ENCODE assay signal across 10 cellular contexts in genomic region chr2:149068996-149069888, GRCh38.
DNase-seq lines count a peak whose midpoint lies in the region; ATAC-seq and TF ChIP-seq lines count a peak whose summit lies in the region.
"Had no signal": no experiment of that assay in that cellular context is flagged by ENCODE, and none has a peak within 500 bp of the region (broad histone marks: within the 10 kb centered on the region; RNA-seq: fewer than 3 reads in every experiment).

No MANE protein-coding gene starts in this region.

- H3K36me3 Mint-ChIP-seq in stimulated activated effector memory CD8-positive, alpha-beta T cell treated with anti-CD3 and anti-CD28 coated beads, Interleukin-12 subunit alpha, Interleukin-12 subunit beta, amount 100 ng/mL, for 72 hours = no peaks in the 10 kb centered on the region
- no peaks in the 10 kb centered on the region for H3K36me3 Mint-ChIP-seq in nephron progenitor cell (ENCODE audit: low read depth)

- no peak overlapping the region for H3K27ac Mint-ChIP-seq in stimulated activated effector memory CD8-positive, alpha-beta T cell treated with anti-CD3 and anti-CD28 coated beads, Interleukin-12 subunit alpha, Interleukin-12 subunit beta, amount 100 ng/mL, for 72 hours
- no peak overlapping the region for H3K27ac Mint-ChIP-seq in nephron progenitor cell

- peak; percentile 87 for ATAC-seq in stimulated activated effector memory CD8-positive, alpha-beta T cell treated with anti-CD3 and anti-CD28 coated beads, Interleukin-12 subunit alpha, Interleukin-12 subunit beta, amount 100 ng/mL, for 72 hours
- no peak for ATAC-seq in GM18498 (IDR thresholded peaks at IDR 0.05; ENCODE audit: unreplicated experiment)

- peaks cover 3% of the 10 kb centered on the region for H3K27me3 Mint-ChIP-seq in nephron progenitor cell (ENCODE audit: low read depth, poor library complexity)

- peaks cover 2% of the 10 kb centered on the region for H3K9me3 Mint-ChIP-seq in stimulated activated effector memory CD8-positive, alpha-beta T cell treated with anti-CD3 and anti-CD28 coated beads, Interleukin-12 subunit alpha, Interleukin-12 subunit beta, amount 100 ng/mL, for 72 hours
- H3K9me3 Mint-ChIP-seq in nephron progenitor cell = peaks cover 5% of the 10 kb centered on the region

- H3K4me1 Mint-ChIP-seq in stimulated activated effector memory CD8-positive, alpha-beta T cell treated with anti-CD3 and anti-CD28 coated beads, Interleukin-12 subunit alpha, Interleukin-12 subunit beta, amount 100 ng/mL, for 72 hours = peaks cover 14% of the 10 kb centered on the region
- peaks cover 25% of the 10 kb centered on the region for H3K4me1 Mint-ChIP-seq in nephron progenitor cell

- no peak for TF ChIP-seq CTCF in nephron progenitor cell (IDR thresholded peaks at IDR 0.05)

- DNase-seq in activated T-cell treated with anti-CD3 and anti-CD28 coated beads for 24 hours (ENCODE audit: low read depth) (peak; percentile 7), SW480 (ENCODE audit: low spot score) (peak; percentile 83), NCI-H69 (lab: John Stamatoyannopoulos, UW) (no peak), nephron progenitor cell (no peak)
- DNase-seq in activated T-cell treated with anti-CD3 and anti-CD28 coated beads, Interleukin-2, amount 50 U/mL, for 1 hour = no peak
- peak; percentile 4 for DNase-seq in effector CD4-positive, alpha-beta T cell
- no peak for DNase-seq in stimulated activated effector memory CD8-positive, alpha-beta T cell treated with anti-CD3 and anti-CD28 coated beads, Interleukin-12 subunit alpha, Interleukin-12 subunit beta, amount 100 ng/mL, for 72 hours (ENCODE audit: low spot score in 2 of 2)
- DNase-seq: ACHN, tibial artery had no signal

- H3K4me3 Mint-ChIP-seq in stimulated activated effector memory CD8-positive, alpha-beta T cell treated with anti-CD3 and anti-CD28 coated beads, Interleukin-12 subunit alpha, Interleukin-12 subunit beta, amount 100 ng/mL, for 72 hours = no peak overlapping the region
- H3K4me3 Mint-ChIP-seq in nephron progenitor cell = no peak overlapping the region

Comparison
In these comparisons a context has a peak if more than half of its experiments do, and no peak if none do; other contexts are left out.
1. DNase-seq: peak in activated T-cell treated with anti-CD3 and anti-CD28 coated beads for 24 hours (single experiment), SW480 (single experiment) and effector CD4-positive, alpha-beta T cell (single experiment); none in activated T-cell treated with anti-CD3 and anti-CD28 coated beads, Interleukin-2, amount 50 U/mL, for 1 hour (single experiment), stimulated activated effector memory CD8-positive, alpha-beta T cell treated with anti-CD3 and anti-CD28 coated beads, Interleukin-12 subunit alpha, Interleukin-12 subunit beta, amount 100 ng/mL, for 72 hours (0 of 2), NCI-H69 (single experiment) and nephron progenitor cell (single experiment).